In genomic region chr1:156505679-156506298, GRCh38 we compare ENCODE assay signal across 8 cellular contexts. TPM values are rescaled to one million over a fixed set of nuclear protein-coding genes. Genes with fewer than 3 reads are reported as not detected.
DNase-seq lines count a peak whose midpoint lies in the region; ATAC-seq and TF ChIP-seq lines count a peak whose summit lies in the region.

No MANE protein-coding gene starts in this region.

- no peaks in the 10 kb centered on the region for H3K36me3 ChIP-seq in PC-9 (ENCODE audit: low read depth)
- H3K36me3 ChIP-seq in effector memory CD4-positive, alpha-beta T cell (ENCODE audit: control insufficient read depth, insufficient read depth, low read length) = no peaks in the 10 kb centered on the region

- POLR2A ChIA-PET in CD4-positive, alpha-beta T cell (lab: Charles Lee) = interaction anchor here (0.5 to 2.4 kb wide), 15 partner anchors 11 to 1569 kb away, joined by 3 to 50 read pairs (median 9); partner anchors contain the start of genes IQGAP3, NAXE, PMF1 and PMVK
- POLR2A ChIA-PET in PC-9 (lab: Charles Lee; ENCODE audit: unreplicated experiment) = no interaction called here

- no peak for TF ChIP-seq CTCF in CD4-positive, alpha-beta T cell (IDR thresholded peaks at IDR 0.05)
- TF ChIP-seq CTCF in PC-9 (conservative IDR thresholded peaks at IDR 0.05) (no peak), osteocyte (IDR thresholded peaks at IDR 0.05) (no peak)

- peaks cover 80% of the 10 kb centered on the region for H3K4me1 Mint-ChIP-seq in CD4-positive, alpha-beta T cell (ENCODE audit: low read depth)
- peaks cover 46% of the 10 kb centered on the region for H3K4me1 Mint-ChIP-seq in osteocyte (ENCODE audit: unreplicated experiment)

- H3K79me2 ChIP-seq in PC-9 (ENCODE audit: low read depth) = 0 out of 2 replicates have a peak, but pooled peaks cover 4% of the 10 kb centered on the region

- H3K36me3 Mint-ChIP-seq in CD4-positive, alpha-beta T cell (ENCODE audit: low read depth) = peaks cover 4% of the 10 kb centered on the region
- no peaks in the 10 kb centered on the region for H3K36me3 Mint-ChIP-seq in osteocyte (ENCODE audit: unreplicated experiment)

- intact Hi-C loops in CD4-positive, alpha-beta T cell (cut with DNase I, micrococcal nuclease) = loop anchor here (1.0 to 10.0 kb wide), 4 partner anchors 48 to 259 kb away; partner anchors contain the start of genes ISG20L2 (in 1 of the 2), METTL25B (in 1 of the 2) and PRCC (in 1 of the 2)
- intact Hi-C loops in PC-9 (cut with micrococcal nuclease; ENCODE audit: unreplicated experiment) = loop anchor here (10.0 kb wide), 1 partner anchor 381 kb away; no protein-coding TSS in a partner anchor

- H4K20me1 ChIP-seq in PC-9 (ENCODE audit: insufficient read depth) = no peaks in the 10 kb centered on the region

- peak overlapping the region; percentile 76; the same call in 1 of the 2 replicates for H2AFZ ChIP-seq in PC-9

- no peaks in the 10 kb centered on the region for H3K27me3 ChIP-seq in CD4-positive, alpha-beta T cell (ENCODE audit: control insufficient read depth, insufficient read depth, low read length)
- H3K27me3 ChIP-seq in PC-9 (ENCODE audit: insufficient read depth, low read depth) = no peaks in the 10 kb centered on the region
- H3K27me3 ChIP-seq in effector memory CD4-positive, alpha-beta T cell (replicated peaks; ENCODE audit: control insufficient read depth, insufficient read depth, low read length, poor library complexity, severe bottlenecking) = no peaks in the 10 kb centered on the region

- peaks cover 32% of the 10 kb centered on the region; the same call in 1 of the 2 replicates for H3F3A ChIP-seq in PC-9 (ENCODE audit: insufficient read depth, low read depth)

- peak overlapping the region; percentile 96 for H3K27ac ChIP-seq in CD4-positive, alpha-beta T cell (ENCODE audit: low read depth, low read length)
- H3K27ac ChIP-seq in PC-9 = peak overlapping the region; percentile 97
- H3K27ac ChIP-seq in effector memory CD4-positive, alpha-beta T cell (ENCODE audit: insufficient read depth, low read length, poor library complexity, severe bottlenecking) = peak overlapping the region; percentile 95

- no peaks in the 10 kb centered on the region for H3K9me2 ChIP-seq in PC-9 (ENCODE audit: insufficient read depth)

- peak overlapping the region; percentile 98 for H3K4me2 ChIP-seq in PC-9

- no peaks in the 10 kb centered on the region for H3K9me3 ChIP-seq in CD4-positive, alpha-beta T cell (ENCODE audit: control insufficient read depth, low read length)
- H3K9me3 ChIP-seq in PC-9 (ENCODE audit: insufficient read depth, low read depth) = no peaks in the 10 kb centered on the region
- H3K9me3 ChIP-seq in effector memory CD4-positive, alpha-beta T cell (ENCODE audit: control insufficient read depth, low read length) = no peaks in the 10 kb centered on the region

- no peaks in the 10 kb centered on the region for H3K27me3 Mint-ChIP-seq in CD4-positive, alpha-beta T cell
- H3K27me3 Mint-ChIP-seq in osteocyte (ENCODE audit: unreplicated experiment) = no peaks in the 10 kb centered on the region

- no peak for DNase-seq in CD4-positive, alpha-beta T cell
- DNase-seq in PC-9 = no peak
- no peak for DNase-seq in effector memory CD4-positive, alpha-beta T cell
- no peak for DNase-seq in osteocyte (ENCODE audit: extremely low spot score, unreplicated experiment)
- DNase-seq in hippocampal formation (lab: John Stamatoyannopoulos, UW) = no peak
- DNase-seq in Kasumi-1 (lab: John Stamatoyannopoulos, UW) = no peak

- peak overlapping the region; percentile 32; the same call in 1 of the 2 replicates for H3K4me3 ChIP-seq in PC-9
- H3K4me3 ChIP-seq in effector memory CD4-positive, alpha-beta T cell (ENCODE audit: insufficient read depth, low read depth, low read length, poor library complexity, severe bottlenecking) = peak overlapping the region; percentile 49

- no peak for ATAC-seq in CD4-positive, alpha-beta T cell (ENCODE audit: poor library complexity)
- ATAC-seq in HG03097 (IDR thresholded peaks at IDR 0.05; ENCODE audit: low FRiP score, unreplicated experiment) (no peak), HG03108 (IDR thresholded peaks at IDR 0.05; ENCODE audit: unreplicated experiment) (no peak)

- TSS peak; percentile 14 for BruUV-seq in PC-9 (replicated peaks; lab: Mats Ljungman, UMichigan)

- CTCF ChIA-PET in CD4-positive, alpha-beta T cell (lab: Charles Lee) = interaction anchor here (1.5 to 5.8 kb wide), 3 partner anchors 25 to 120 kb away, joined by 7 to 77 read pairs (median 8); no protein-coding TSS in a partner anchor
- CTCF ChIA-PET in PC-9 (lab: Charles Lee) = interaction anchor here (0.7 kb wide), 1 partner anchor 122 kb away, joined by 7 read pairs; no protein-coding TSS in a partner anchor

- no peaks in the 10 kb centered on the region for H3K9me3 Mint-ChIP-seq in CD4-positive, alpha-beta T cell
- no peaks in the 10 kb centered on the region for H3K9me3 Mint-ChIP-seq in osteocyte (ENCODE audit: unreplicated experiment)

- peak overlapping the region; percentile 97 for H3K27ac Mint-ChIP-seq in CD4-positive, alpha-beta T cell
- peak overlapping the region; percentile 99 for H3K27ac Mint-ChIP-seq in osteocyte (ENCODE audit: unreplicated experiment)

- H3K4me3 Mint-ChIP-seq in CD4-positive, alpha-beta T cell = peak overlapping the region; percentile 87
- peak overlapping the region; percentile 79 for H3K4me3 Mint-ChIP-seq in osteocyte (ENCODE audit: unreplicated experiment)

- peaks cover 43% of the 10 kb centered on the region for H3K4me1 ChIP-seq in PC-9 (replicated peaks; ENCODE audit: insufficient read depth)
- H3K4me1 ChIP-seq in effector memory CD4-positive, alpha-beta T cell (ENCODE audit: control insufficient read depth, insufficient read depth, low read length, poor library complexity, severe bottlenecking) = peaks cover 43% of the 10 kb centered on the region

RNA-seq across cellular contexts. Expression of gene MEF2D, which starts 5.2 kb away (rescaled TPM):
- 100 to 1,000 TPM; 155 to 162 TPM for total RNA-seq in CD4-positive, alpha-beta T cell
- total RNA-seq in PC-9 (2021) (25.5 and 33.5 TPM in 2 replicates), osteocyte (33.8 and 45.8 TPM in 2 replicates)
